Comparison of ENCODE assay signal across 8 cellular contexts in genomic region chr2:73177645-73178255, GRCh38.
A peak's percentile ranks its signal among the peaks of the same experiment; 100 is the strongest.
DNase-seq lines count a peak whose midpoint lies in the region; ATAC-seq and TF ChIP-seq lines count a peak whose summit lies in the region.

No MANE protein-coding gene starts in this region.

- no peak for TF ChIP-seq CTCF in neutrophil (IDR thresholded peaks at IDR 0.05)

- H3K36me3 ChIP-seq in HUES6 (ENCODE audit: control insufficient read depth, insufficient read depth, low read length) = no peaks in the 10 kb centered on the region
- no peaks in the 10 kb centered on the region for H3K36me3 ChIP-seq in neutrophil

- H3K9me3 ChIP-seq in HUES6 (ENCODE audit: control insufficient read depth, insufficient read depth, low read depth, low read length) = no peaks in the 10 kb centered on the region
- H3K9me3 ChIP-seq in neutrophil = no peaks in the 10 kb centered on the region

- no peak overlapping the region for H3K27ac ChIP-seq in HUES6 (ENCODE audit: low read depth, low read length)
- H3K27ac ChIP-seq in neutrophil = no peak overlapping the region

- H3K4me1 ChIP-seq in HUES6 (ENCODE audit: control insufficient read depth, insufficient read depth, low read length) = peaks cover 14% of the 10 kb centered on the region
- peaks cover 15 to 27% of the 10 kb centered on the region in 2 experiments for H3K4me1 ChIP-seq in neutrophil (ENCODE audit: control insufficient read depth in 1 of 2, insufficient read depth in 1 of 2, low read depth in 1 of 2, low read length in 1 of 2)

- H3K9ac ChIP-seq in HUES6 (ENCODE audit: low read length) = no peak overlapping the region

- no peak overlapping the region for H3K27ac Mint-ChIP-seq in central memory CD8-positive, alpha-beta T cell (ENCODE audit: low read depth)

- H3K36me3 Mint-ChIP-seq in central memory CD8-positive, alpha-beta T cell (ENCODE audit: insufficient read depth) = peaks cover 5% of the 10 kb centered on the region

- H3K27me3 ChIP-seq in HUES6 (ENCODE audit: control insufficient read depth, insufficient read depth, low read length) = peaks cover 83% of the 10 kb centered on the region
- peaks cover 92% of the 10 kb centered on the region for H3K27me3 ChIP-seq in neutrophil

- peak overlapping the region; percentile 90 for H3K4me3 Mint-ChIP-seq in central memory CD8-positive, alpha-beta T cell

- peak overlapping the region; percentile 44 for H3K4me3 ChIP-seq in HUES6 (ENCODE audit: low read depth, low read length)
- H3K4me3 ChIP-seq in neutrophil (ENCODE audit: low read depth in 1 of 2, low read length in 1 of 2) = peak overlapping the region; percentile 58 to 69

- no peak for ATAC-seq in central memory CD8-positive, alpha-beta T cell (replicated peaks; ENCODE audit: extremely low read depth, poor library complexity, severe bottlenecking)
- ATAC-seq in HG03457 (IDR thresholded peaks at IDR 0.05; ENCODE audit: unreplicated experiment) (no peak), GM18520 (IDR thresholded peaks at IDR 0.05; ENCODE audit: unreplicated experiment) (no peak)

- in situ Hi-C loops in ACHN (cut with HindIII; ENCODE audit: low pct_ligation_motif_present, low pct_unique_long_range_greater_than_20kb, low sequenced_read_pairs) = no loop called here

- H3K27me3 Mint-ChIP-seq in central memory CD8-positive, alpha-beta T cell = peaks cover 76% of the 10 kb centered on the region

- no peaks in the 10 kb centered on the region for H3K9me3 Mint-ChIP-seq in central memory CD8-positive, alpha-beta T cell

- peaks cover 15% of the 10 kb centered on the region for H3K4me1 Mint-ChIP-seq in central memory CD8-positive, alpha-beta T cell

- peak; percentile 36 for DNase-seq in DMS53 treated with DMSO at 0.1 percent for 48 hours (lab: John Stamatoyannopoulos, UW; ENCODE audit: unreplicated experiment)
- no peak for DNase-seq in central memory CD8-positive, alpha-beta T cell (ENCODE audit: low spot score in 2 of 2)
- no peak for DNase-seq in ACHN
- no peak for DNase-seq in NCI-H187 treated with DMSO at 0.1 percent for 48 hours (lab: John Stamatoyannopoulos, UW)
